Comparison of ENCODE assay signal across 17 cellular contexts in the genomic region with DNA sequence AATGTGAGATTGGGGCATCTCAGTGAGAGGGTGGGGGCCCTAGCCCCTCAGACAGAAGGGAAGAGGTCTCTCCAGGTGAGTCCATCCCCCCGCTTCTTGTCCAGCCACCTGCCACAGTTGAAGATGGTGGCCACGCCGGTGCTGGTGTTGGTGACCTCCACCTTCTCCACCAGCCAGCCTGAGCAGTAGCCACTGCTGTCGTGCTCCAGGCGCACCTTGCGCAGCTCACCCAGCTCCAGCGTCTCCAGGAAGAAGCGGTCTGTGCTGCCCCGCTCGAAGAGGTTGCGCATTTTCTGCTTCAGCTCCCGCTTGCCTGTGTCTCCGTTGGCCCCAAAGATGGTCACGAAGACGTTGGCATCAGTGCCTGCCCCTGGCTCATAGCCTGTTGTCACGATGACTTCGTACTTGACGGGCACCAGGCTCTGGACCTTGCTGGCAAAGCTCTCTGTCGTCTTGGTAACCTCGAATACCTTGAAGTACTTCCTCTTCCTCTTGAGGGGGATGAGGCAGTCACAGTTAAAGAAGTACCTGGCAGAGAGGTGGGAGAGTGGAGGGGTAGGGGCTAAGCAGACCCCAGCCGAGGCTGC.
"Had no signal": no experiment of that assay in that cellular context is flagged by ENCODE, and none has a peak within 500 bp of the region (broad histone marks: within the 10 kb centered on the region; RNA-seq: fewer than 3 reads in every experiment).

No MANE protein-coding gene starts in this region.

- H3K9me3 ChIP-seq: pancreas, upper lobe of right lung had no signal

- H3K4me1 Mint-ChIP-seq: central memory CD8-positive, alpha-beta T cell; memory B cell had no signal

- DNase-seq: activated CD4-positive, alpha-beta memory T cell treated with anti-CD3 and anti-CD28 coated beads, Interleukin-2, amount 10 ng/mL, durations not matched to agents 7 days and 5 days; activated CD4-positive, alpha-beta T cell treated with anti-CD3 and anti-CD28 coated beads, Interleukin-2, amount 10 ng/mL, durations not matched to agents 24 days and 14 days; activated effector memory CD4-positive, alpha-beta T cell treated with Interleukin-2 at 50 U/mL for 16 hours; activated naive CD4-positive, alpha-beta T cell treated with anti-CD3 and anti-CD28 coated beads for 36 hours; activated naive CD8-positive, alpha-beta T cell treated with anti-CD3 and anti-CD28 coated beads, Interleukin-2, amount 10 ng/mL, durations not matched to agents 7 days and 5 days; activated T-cell treated with anti-CD3 and anti-CD28 coated beads, Interleukin-2, amount 50 U/mL, for 72 hours; amniotic stem cell; heart left ventricle; right cardiac atrium; stimulated activated CD4-positive, alpha-beta T cell treated with anti-CD3 and anti-CD28 coated beads, Interleukin-4, amount 100 ng/mL, for 4 hours; stimulated activated naive CD8-positive, alpha-beta T cell treated with anti-CD3 and anti-CD28 coated beads, Interleukin-15, Interleukin-2, amounts not matched to agents 100 U/mL and 50 U/mL, for 24 hours; upper lobe of right lung had no signal

- H3K4me3 Mint-ChIP-seq: activated CD4-positive, alpha-beta memory T cell treated with anti-CD3 and anti-CD28 coated beads, Interleukin-2, amount 10 ng/mL, durations not matched to agents 7 days and 5 days; activated CD4-positive, alpha-beta T cell treated with anti-CD3 and anti-CD28 coated beads, Interleukin-2, amount 10 ng/mL, durations not matched to agents 24 days and 14 days; activated naive CD4-positive, alpha-beta T cell treated with anti-CD3 and anti-CD28 coated beads for 36 hours; activated naive CD8-positive, alpha-beta T cell treated with anti-CD3 and anti-CD28 coated beads, Interleukin-2, amount 10 ng/mL, durations not matched to agents 7 days and 5 days; activated T-cell treated with anti-CD3 and anti-CD28 coated beads, Interleukin-2, amount 50 U/mL, for 72 hours; central memory CD8-positive, alpha-beta T cell; memory B cell; nephron had no signal

- H3K27ac Mint-ChIP-seq: activated CD4-positive, alpha-beta memory T cell treated with anti-CD3 and anti-CD28 coated beads, Interleukin-2, amount 10 ng/mL, durations not matched to agents 7 days and 5 days; activated CD4-positive, alpha-beta T cell treated with anti-CD3 and anti-CD28 coated beads, Interleukin-2, amount 10 ng/mL, durations not matched to agents 24 days and 14 days; activated naive CD4-positive, alpha-beta T cell treated with anti-CD3 and anti-CD28 coated beads for 36 hours; activated naive CD8-positive, alpha-beta T cell treated with anti-CD3 and anti-CD28 coated beads, Interleukin-2, amount 10 ng/mL, durations not matched to agents 7 days and 5 days; activated T-cell treated with anti-CD3 and anti-CD28 coated beads, Interleukin-2, amount 50 U/mL, for 72 hours; memory B cell; nephron had no signal

- H3K36me3 Mint-ChIP-seq: activated naive CD8-positive, alpha-beta T cell treated with anti-CD3 and anti-CD28 coated beads, Interleukin-2, amount 10 ng/mL, durations not matched to agents 7 days and 5 days; memory B cell had no signal

- ATAC-seq: activated CD4-positive, CD25-positive, alpha-beta regulatory T cell treated with anti-CD3 and anti-CD28 coated beads, Interleukin-2, amount 50 U/mL, for 24 hours; activated T-cell treated with anti-CD3 and anti-CD28 coated beads, Interleukin-2, amount 50 U/mL, for 72 hours; heart left ventricle; pancreas; right cardiac atrium; stimulated activated naive CD8-positive, alpha-beta T cell treated with anti-CD3 and anti-CD28 coated beads, Interleukin-15, Interleukin-2, amounts not matched to agents 100 U/mL and 50 U/mL, for 24 hours; upper lobe of right lung had no signal
